In the genomic region with DNA sequence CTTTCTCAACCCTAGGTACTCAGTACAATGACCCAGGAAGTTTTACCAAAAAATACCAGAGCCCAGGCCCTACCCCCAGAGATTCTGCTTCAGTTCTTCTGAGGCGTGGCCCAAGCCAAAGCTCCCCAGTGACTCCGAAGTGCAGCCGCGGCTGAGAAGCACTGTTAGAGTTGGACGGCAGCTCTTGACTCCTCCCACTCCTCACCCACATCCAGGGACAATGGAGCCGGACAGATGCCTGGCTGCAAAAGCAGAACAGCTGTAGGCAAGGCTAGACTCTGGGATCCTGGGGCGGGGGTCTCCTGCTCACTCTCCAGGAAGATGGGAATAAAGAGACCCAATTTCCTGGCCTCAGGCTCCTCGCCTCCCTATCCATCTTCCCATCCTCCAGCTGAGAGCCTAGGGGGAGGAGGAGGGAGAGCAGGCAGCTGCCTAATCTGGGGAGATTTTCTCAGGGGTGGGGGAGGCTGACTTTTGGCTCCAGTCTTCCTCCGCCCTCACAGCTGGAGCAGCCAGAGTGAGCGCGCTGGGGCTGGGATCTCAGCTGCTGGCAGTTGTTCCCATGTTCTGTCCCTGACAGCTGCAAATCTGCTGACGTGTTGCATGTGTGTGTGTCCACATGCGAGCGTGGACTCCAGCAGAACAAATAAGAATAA, we compare ENCODE assay signal across 10 cellular contexts.
DNase-seq lines count a peak whose midpoint lies in the region; ATAC-seq and TF ChIP-seq lines count a peak whose summit lies in the region.
"Had no signal": no experiment of that assay in that cellular context is flagged by ENCODE, and none has a peak within 500 bp of the region (broad histone marks: within the 10 kb centered on the region; RNA-seq: fewer than 3 reads in every experiment).

No MANE protein-coding gene starts in this region.

- no peaks in the 10 kb centered on the region for H3K36me3 ChIP-seq in SJCRH30
- H3K36me3 ChIP-seq in left ventricle myocardium inferior = no peaks in the 10 kb centered on the region

- no peak overlapping the region for H3K18ac ChIP-seq in H9 (ENCODE audit: insufficient read length, low read depth, low read length)

- H2BK20ac ChIP-seq in H9 (ENCODE audit: low read depth, low read length, poor library complexity, severe bottlenecking) = no peak overlapping the region

- H3K23ac ChIP-seq in H9 (ENCODE audit: insufficient read length, low read depth, low read length) = no peak overlapping the region

- peak overlapping the region; percentile 7; the same call in 1 of the 2 replicates for H3K4me3 ChIP-seq in SJCRH30
- peak overlapping the region; percentile 10 for H3K4me3 ChIP-seq in left ventricle myocardium inferior

- no peak overlapping the region for H3T11ph ChIP-seq in H9 (ENCODE audit: low read length)

- intact Hi-C loops in left ventricle myocardium inferior (cut with micrococcal nuclease) = no loop called here

- peaks cover 0 to 2% (median 0%) of the 10 kb centered on the region in 3 experiments; a peak in 1 of 7 replicates for H3K36me3 Mint-ChIP-seq in H9 (ENCODE audit: insufficient read depth in 1 of 3, low read depth in 3 of 3)

- H3K4me1 Mint-ChIP-seq in H9 = peaks cover 77 to 85% of the 10 kb centered on the region in 2 experiments

- H3K9me3 Mint-ChIP-seq in H9 = no peaks in the 10 kb centered on the region; a peak in 1 of 5 replicates

- no peaks in the 10 kb centered on the region for H4K20me1 ChIP-seq in H9 (ENCODE audit: control insufficient read depth, insufficient read depth, insufficient read length)

- TF ChIP-seq CTCF in H9 (conservative IDR thresholded peaks at IDR 0.05) (no peak), left ventricle myocardium inferior (IDR thresholded peaks at IDR 0.05; ENCODE audit: borderline replicate concordance) (no peak)

- no peak overlapping the region for H3K14ac ChIP-seq in H9 (ENCODE audit: insufficient read depth, low read length)

- H3K4me3 Mint-ChIP-seq in H9 = peak overlapping the region; percentile 37 to 70

- H4K8ac ChIP-seq in H9 (replicated peaks; ENCODE audit: insufficient read length, low read depth, low read length) = no peak overlapping the region

- H2BK5ac ChIP-seq in H9 (ENCODE audit: insufficient read length, low read length) = no peak overlapping the region

- peaks cover 47% of the 10 kb centered on the region for H3K4me1 ChIP-seq in H9 (ENCODE audit: insufficient read depth, low read length)
- H3K4me1 ChIP-seq in SJCRH30 = peaks cover 15% of the 10 kb centered on the region
- H3K4me1 ChIP-seq in left ventricle myocardium inferior = no peaks in the 10 kb centered on the region

- H3K27ac Mint-ChIP-seq in H9 = peak overlapping the region; percentile 81 to 97 (median 95)

- no CpG with 5 or more reads among the region's 14 CpGs for WGBS in H9 (ENCODE audit: extremely low coverage, insufficient read length, low lambda C conversion rate)

- H2BK120ac ChIP-seq in H9 (ENCODE audit: low read depth, low read length, poor library complexity, severe bottlenecking) = no peak overlapping the region

- H3K56ac ChIP-seq in H9 (ENCODE audit: insufficient read length, low read depth, low read length) = no peak overlapping the region

- H3K27me3 Mint-ChIP-seq in H9 (ENCODE audit: low read depth) = peaks cover 12% of the 10 kb centered on the region

- H3K4ac ChIP-seq in H9 (ENCODE audit: low read depth, low read length) = no peak overlapping the region

- H3K27me3 ChIP-seq in H9 (ENCODE audit: insufficient read depth, low read length) = no peaks in the 10 kb centered on the region
- H3K27me3 ChIP-seq in SJCRH30 = no peaks in the 10 kb centered on the region
- H3K27me3 ChIP-seq in left ventricle myocardium inferior (ENCODE audit: low read depth) = peaks cover 38% of the 10 kb centered on the region

- H3K79me1 ChIP-seq in H9 (ENCODE audit: insufficient read depth, low read depth, low read length, poor library complexity, severe bottlenecking) = no peaks in the 10 kb centered on the region

- no peak overlapping the region for H2AK5ac ChIP-seq in H9 (ENCODE audit: insufficient read length, low read length)

- H3K23me2 ChIP-seq in H9 (ENCODE audit: insufficient read length, low read depth, low read length, poor library complexity, severe bottlenecking) = no peaks in the 10 kb centered on the region

- ATAC-seq in HG02763 (IDR thresholded peaks at IDR 0.05; ENCODE audit: unreplicated experiment) = no peak

- no peak overlapping the region for H4K5ac ChIP-seq in H9 (ENCODE audit: insufficient read length, low read depth, low read length)

- H3K9ac ChIP-seq in H9 (ENCODE audit: extremely low read depth, insufficient read length, low read length) = no peak overlapping the region

- H3K9me3 ChIP-seq in H9 (ENCODE audit: control insufficient read depth, low read depth, low read length) (no peaks in the 10 kb centered on the region), SJCRH30 (replicated peaks) (no peaks in the 10 kb centered on the region), left ventricle myocardium inferior (replicated peaks) (no peaks in the 10 kb centered on the region)

- H4K91ac ChIP-seq in H9 (ENCODE audit: insufficient read length, low read depth, low read length) = no peak overlapping the region

- H3K4me2 ChIP-seq in H9 (ENCODE audit: insufficient read depth, insufficient read length, low read length) = peak overlapping the region; percentile 26

- no peaks in the 10 kb centered on the region for H3K79me2 ChIP-seq in H9 (ENCODE audit: insufficient read depth, low read length)

- DNase-seq in H9 (peak; percentile 92), SJCRH30 (peak; percentile 97 to 98), left ventricle myocardium inferior (peak; percentile 86), putamen (ENCODE audit: low spot score) (peak; percentile 58), KG1 (lab: John Stamatoyannopoulos, UW) (no peak), NCI-H187 treated with DMSO at 0.1 percent for 48 hours (lab: John Stamatoyannopoulos, UW) (no peak)
- DNase-seq in stimulated activated naive CD4-positive, alpha-beta T cell treated with Interleukin-2 at 50 U/mL for 16 hours (lab: John Stamatoyannopoulos, UW) = no peak
- DNase-seq: NCI-H526 treated with DMSO at 0.1 percent for 48 hours; stimulated activated CD4-positive, alpha-beta T cell treated with anti-CD3 and anti-CD28 coated beads, Interleukin-2, amount 100 ng/mL, for 24 hours had no signal

- H3K27ac ChIP-seq in H9 (ENCODE audit: insufficient read length, low read depth, low read length) = peak overlapping the region; percentile 6
- H3K27ac ChIP-seq in SJCRH30 = peak overlapping the region; percentile 94
- peak overlapping the region; percentile 70 for H3K27ac ChIP-seq in left ventricle myocardium inferior (replicated peaks)

- H2BK15ac ChIP-seq in H9 (ENCODE audit: low read depth, low read length) = no peak overlapping the region

- H2BK12ac ChIP-seq in H9 (ENCODE audit: insufficient read length, low read depth, low read length) = no peak overlapping the region

- no peak overlapping the region for H2AFZ ChIP-seq in H9 (ENCODE audit: low read length)

Comparison
In these comparisons a context has a peak if more than half of its experiments do, and no peak if none do; other contexts are left out.
1. DNase-seq: peak in H9 (single experiment), SJCRH30 (2 of 2), left ventricle myocardium inferior (single experiment) and putamen (single experiment); none in KG1 (single experiment), NCI-H187 treated with DMSO at 0.1 percent for 48 hours (single experiment) and stimulated activated naive CD4-positive, alpha-beta T cell treated with Interleukin-2 at 50 U/mL for 16 hours (single experiment).
2. H3K27ac ChIP-seq: peak in every context shown above with its lines; median percentile 94 in SJCRH30; 70 in left ventricle myocardium inferior; 6 in H9.